Comparison of ENCODE assay signal across 24 cellular contexts in the genomic region with DNA sequence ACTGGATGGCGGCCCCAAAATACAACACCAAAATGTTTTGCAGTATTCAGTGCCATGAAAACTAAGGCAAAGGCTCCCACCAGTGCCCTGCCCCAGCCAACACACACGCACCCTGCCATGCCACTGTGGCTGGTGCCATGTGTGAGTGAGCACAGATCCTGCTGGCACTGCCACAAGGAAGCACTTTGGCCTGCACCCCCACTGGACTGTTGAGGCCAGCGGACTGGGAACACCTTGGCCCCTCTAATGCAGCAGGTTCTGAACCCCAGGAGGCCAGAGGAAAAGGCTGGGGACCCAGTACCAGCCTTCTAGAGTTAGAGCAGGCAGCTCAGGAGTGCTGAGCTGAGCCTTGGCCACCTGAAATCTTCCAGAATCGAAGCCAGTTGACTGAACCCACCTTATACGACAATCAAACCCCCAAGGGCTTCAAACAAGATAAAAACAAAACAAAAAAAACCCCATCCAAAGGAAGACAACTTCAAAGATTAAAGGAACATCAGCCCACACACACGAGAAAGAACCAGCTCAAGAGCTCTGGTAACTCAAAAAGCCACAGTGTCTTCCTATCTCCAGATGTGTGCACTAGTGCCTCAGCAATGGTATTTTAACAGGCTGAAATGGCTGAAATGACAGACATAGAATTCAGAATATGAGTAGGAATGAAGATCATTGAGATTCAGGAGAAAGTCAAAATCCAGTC. TPM values are rescaled to one million over a fixed set of nuclear protein-coding genes. Genes with fewer than 3 reads are reported as not detected.
DNase-seq lines count a peak whose midpoint lies in the region; ATAC-seq and TF ChIP-seq lines count a peak whose summit lies in the region.
"Had no signal": no experiment of that assay in that cellular context is flagged by ENCODE, and none has a peak within 500 bp of the region (broad histone marks: within the 10 kb centered on the region; RNA-seq: fewer than 3 reads in every experiment).

No MANE protein-coding gene starts in this region.

- H2AK9ac ChIP-seq in IMR-90 (replicated peaks; ENCODE audit: low read depth, low read length, poor library complexity), result no peak overlapping the region

- H3K27me3 ChIP-seq in IMR-90 (ENCODE audit: control insufficient read depth, insufficient read depth, low read length), result no peaks in the 10 kb centered on the region
- H3K27me3 ChIP-seq: adrenal gland, BLaER1, heart left ventricle had no signal

- WGBS in IMR-90 (ENCODE audit: extremely low coverage in 2 of 2, insufficient read length in 1 of 2), 2 experiments, result 80% methylated on average over 2 of the region's 6 CpGs; no CpG with 5 or more reads in 1 of the 2 experiments

- H3K9ac ChIP-seq in IMR-90 (ENCODE audit: low read depth, low read length), result no peak overlapping the region
- H3K9ac ChIP-seq: BLaER1 had no signal

- H4K8ac ChIP-seq in IMR-90 (ENCODE audit: low read depth in 2 of 2, low read length in 2 of 2), result no peak overlapping the region

- H3K4me1 Mint-ChIP-seq in activated CD4-positive, alpha-beta memory T cell treated with anti-CD3 and anti-CD28 coated beads for 36 hours (ENCODE audit: low read depth), result peaks cover 24% of the 10 kb centered on the region
- no peaks in the 10 kb centered on the region for H3K4me1 Mint-ChIP-seq in activated CD4-positive, alpha-beta memory T cell treated with anti-CD3 and anti-CD28 coated beads, Interleukin-2, amount 10 ng/mL, durations not matched to agents 7 days and 5 days
- peaks cover 16% of the 10 kb centered on the region for H3K4me1 Mint-ChIP-seq in activated naive CD8-positive, alpha-beta T cell treated with anti-CD3 and anti-CD28 coated beads, Interleukin-2, amount 10 ng/mL, durations not matched to agents 7 days and 5 days
- H3K4me1 Mint-ChIP-seq in stimulated activated effector memory CD8-positive, alpha-beta T cell treated with anti-CD3 and anti-CD28 coated beads, Interleukin-12 subunit alpha, Interleukin-12 subunit beta, amount 100 ng/mL, for 72 hours, result peaks cover 30% of the 10 kb centered on the region
- H3K4me1 Mint-ChIP-seq: GM23338 had no signal

- H3K18ac ChIP-seq in IMR-90 (ENCODE audit: low read depth, low read length), result no peak overlapping the region

- in situ Hi-C loops in IMR-90 (cut with MboI; ENCODE audit: low sequenced_read_pairs), result no loop called here

- no peak overlapping the region for H3K4me2 ChIP-seq in IMR-90 (ENCODE audit: low read depth, low read length)
- H3K4me2 ChIP-seq: BLaER1, GM23338 had no signal

- H3K56ac ChIP-seq in IMR-90 (ENCODE audit: extremely low read depth, insufficient read depth, low read length), result no peak overlapping the region

- H2BK15ac ChIP-seq in IMR-90 (ENCODE audit: low read depth, low read length), result no peak overlapping the region

- H2BK20ac ChIP-seq in IMR-90 (ENCODE audit: low read depth, low read length), result no peak overlapping the region

- H3K9me3 Mint-ChIP-seq in activated CD4-positive, alpha-beta memory T cell treated with anti-CD3 and anti-CD28 coated beads for 36 hours, result no peaks in the 10 kb centered on the region
- no peaks in the 10 kb centered on the region for H3K9me3 Mint-ChIP-seq in activated CD4-positive, alpha-beta memory T cell treated with anti-CD3 and anti-CD28 coated beads, Interleukin-2, amount 10 ng/mL, durations not matched to agents 7 days and 5 days
- H3K9me3 Mint-ChIP-seq in activated naive CD8-positive, alpha-beta T cell treated with anti-CD3 and anti-CD28 coated beads, Interleukin-2, amount 10 ng/mL, durations not matched to agents 7 days and 5 days, result peaks cover 5% of the 10 kb centered on the region
- no peaks in the 10 kb centered on the region for H3K9me3 Mint-ChIP-seq in stimulated activated effector memory CD8-positive, alpha-beta T cell treated with anti-CD3 and anti-CD28 coated beads, Interleukin-12 subunit alpha, Interleukin-12 subunit beta, amount 100 ng/mL, for 72 hours
- H3K9me3 Mint-ChIP-seq: GM23338 had no signal

- H3K27ac Mint-ChIP-seq in activated CD4-positive, alpha-beta memory T cell treated with anti-CD3 and anti-CD28 coated beads for 36 hours, result peak overlapping the region; percentile 53
- no peak overlapping the region for H3K27ac Mint-ChIP-seq in activated CD4-positive, alpha-beta memory T cell treated with anti-CD3 and anti-CD28 coated beads, Interleukin-2, amount 10 ng/mL, durations not matched to agents 7 days and 5 days
- peak overlapping the region; percentile 18 for H3K27ac Mint-ChIP-seq in activated naive CD8-positive, alpha-beta T cell treated with anti-CD3 and anti-CD28 coated beads, Interleukin-2, amount 10 ng/mL, durations not matched to agents 7 days and 5 days
- H3K27ac Mint-ChIP-seq in stimulated activated effector memory CD8-positive, alpha-beta T cell treated with anti-CD3 and anti-CD28 coated beads, Interleukin-12 subunit alpha, Interleukin-12 subunit beta, amount 100 ng/mL, for 72 hours, result peak overlapping the region; percentile 49
- H3K27ac Mint-ChIP-seq: GM23338 had no signal

- TF ChIP-seq RAD21 in IMR-90 (IDR thresholded peaks at IDR 0.05; ENCODE audit: low read length), result no peak

- H3K36me3 ChIP-seq in IMR-90 (ENCODE audit: control insufficient read depth, insufficient read depth, low read length), result peaks cover 17% of the 10 kb centered on the region
- H3K36me3 ChIP-seq: adrenal gland had no signal

- TF ChIP-seq CTCF in IMR-90 (conservative IDR thresholded peaks at IDR 0.05; ENCODE audit: low read depth, low read length), result no peak

- H3K79me1 ChIP-seq in IMR-90 (ENCODE audit: low read depth in 1 of 2, low read length in 2 of 2), result peaks cover 18 to 31% of the 10 kb centered on the region in 2 experiments

- H2BK5ac ChIP-seq in IMR-90 (ENCODE audit: low read depth, low read length, poor library complexity, severe bottlenecking), result peak overlapping the region; percentile 10

- dilution Hi-C loops in IMR-90 (cut with HindIII; ENCODE audit: low sequenced_read_pairs, unreplicated experiment), result no loop called here

- H3K27ac ChIP-seq in IMR-90 (ENCODE audit: insufficient read depth, low read length), result no peak overlapping the region
- H3K27ac ChIP-seq: adrenal gland, BLaER1, heart left ventricle, left ventricle myocardium inferior had no signal

- H3K9me3 ChIP-seq in IMR-90 (ENCODE audit: control insufficient read depth, insufficient read depth, low read length), result no peaks in the 10 kb centered on the region
- H3K9me3 ChIP-seq: adrenal gland, BLaER1, mucosa of descending colon had no signal

- intact Hi-C loops in activated CD4-positive, alpha-beta memory T cell treated with anti-CD3 and anti-CD28 coated beads for 36 hours (cut with micrococcal nuclease), result no loop called here
- intact Hi-C loops in IMR-90 (cut with micrococcal nuclease), result no loop called here

- H3K9me1 ChIP-seq in IMR-90 (ENCODE audit: insufficient read depth, low read length), result 0 out of 2 replicates have a peak, but pooled peaks cover 6% of the 10 kb centered on the region

- no peak overlapping the region for H3K23ac ChIP-seq in IMR-90 (ENCODE audit: low read depth, low read length)

- peaks cover 29% of the 10 kb centered on the region for H3K36me3 Mint-ChIP-seq in activated CD4-positive, alpha-beta memory T cell treated with anti-CD3 and anti-CD28 coated beads for 36 hours
- peaks cover 49% of the 10 kb centered on the region for H3K36me3 Mint-ChIP-seq in activated CD4-positive, alpha-beta memory T cell treated with anti-CD3 and anti-CD28 coated beads, Interleukin-2, amount 10 ng/mL, durations not matched to agents 7 days and 5 days (ENCODE audit: low read depth)
- H3K36me3 Mint-ChIP-seq in activated naive CD8-positive, alpha-beta T cell treated with anti-CD3 and anti-CD28 coated beads, Interleukin-2, amount 10 ng/mL, durations not matched to agents 7 days and 5 days, result peaks cover 41% of the 10 kb centered on the region
- peaks cover 59% of the 10 kb centered on the region for H3K36me3 Mint-ChIP-seq in stimulated activated effector memory CD8-positive, alpha-beta T cell treated with anti-CD3 and anti-CD28 coated beads, Interleukin-12 subunit alpha, Interleukin-12 subunit beta, amount 100 ng/mL, for 72 hours

- H3K27me3 Mint-ChIP-seq in activated CD4-positive, alpha-beta memory T cell treated with anti-CD3 and anti-CD28 coated beads for 36 hours, result no peaks in the 10 kb centered on the region
- H3K27me3 Mint-ChIP-seq in activated CD4-positive, alpha-beta memory T cell treated with anti-CD3 and anti-CD28 coated beads, Interleukin-2, amount 10 ng/mL, durations not matched to agents 7 days and 5 days, result no peaks in the 10 kb centered on the region
- no peaks in the 10 kb centered on the region for H3K27me3 Mint-ChIP-seq in activated naive CD8-positive, alpha-beta T cell treated with anti-CD3 and anti-CD28 coated beads, Interleukin-2, amount 10 ng/mL, durations not matched to agents 7 days and 5 days

- H3K4ac ChIP-seq in IMR-90 (ENCODE audit: low read depth, low read length), result no peak overlapping the region

- H4K5ac ChIP-seq in IMR-90 (ENCODE audit: low read depth, low read length), result no peak overlapping the region

- no peak overlapping the region for H2AFZ ChIP-seq in IMR-90 (replicated peaks; ENCODE audit: low read length, poor library complexity)
- H2AFZ ChIP-seq: GM23338 had no signal

- H3K14ac ChIP-seq in IMR-90 (replicated peaks; ENCODE audit: low read depth, low read length), result no peak overlapping the region

- no peak overlapping the region for H2BK120ac ChIP-seq in IMR-90 (ENCODE audit: low read depth, low read length)

- no peak overlapping the region for H3K4me3 Mint-ChIP-seq in activated CD4-positive, alpha-beta memory T cell treated with anti-CD3 and anti-CD28 coated beads for 36 hours
- H3K4me3 Mint-ChIP-seq in activated CD4-positive, alpha-beta memory T cell treated with anti-CD3 and anti-CD28 coated beads, Interleukin-2, amount 10 ng/mL, durations not matched to agents 7 days and 5 days, result no peak overlapping the region
- no peak overlapping the region for H3K4me3 Mint-ChIP-seq in activated naive CD8-positive, alpha-beta T cell treated with anti-CD3 and anti-CD28 coated beads, Interleukin-2, amount 10 ng/mL, durations not matched to agents 7 days and 5 days
- H3K4me3 Mint-ChIP-seq in stimulated activated effector memory CD8-positive, alpha-beta T cell treated with anti-CD3 and anti-CD28 coated beads, Interleukin-12 subunit alpha, Interleukin-12 subunit beta, amount 100 ng/mL, for 72 hours, result no peak overlapping the region
- H3K4me3 Mint-ChIP-seq: GM23338 had no signal

- no peak overlapping the region for H2AK5ac ChIP-seq in IMR-90 (ENCODE audit: low read depth, low read length)

- peaks cover under 1% of the 10 kb centered on the region; the same call in 1 of the 2 replicates for H3K4me1 ChIP-seq in IMR-90 (ENCODE audit: control insufficient read depth, insufficient read depth, low read length)
- H3K4me1 ChIP-seq: adrenal gland, BLaER1, heart left ventricle, left ventricle myocardium inferior had no signal

- H4K20me1 ChIP-seq in IMR-90 (ENCODE audit: insufficient read depth, low read length), result no peaks in the 10 kb centered on the region
- H4K20me1 ChIP-seq: BLaER1 had no signal

- no TSS peak for BruUV-seq in IMR-90 (replicated peaks; lab: Mats Ljungman, UMichigan)

- no peak overlapping the region for H4K91ac ChIP-seq in IMR-90 (ENCODE audit: insufficient read depth, low read depth, low read length)

- POLR2A ChIA-PET in activated CD4-positive, alpha-beta memory T cell treated with anti-CD3 and anti-CD28 coated beads for 36 hours (lab: Charles Lee), result no interaction called here
- POLR2A ChIA-PET in activated CD4-positive, alpha-beta memory T cell treated with anti-CD3 and anti-CD28 coated beads, Interleukin-2, amount 10 ng/mL, durations not matched to agents 7 days and 5 days (lab: Charles Lee), result no interaction called here
- POLR2A ChIA-PET in IMR-90 (lab: Charles Lee; ENCODE audit: unreplicated experiment), result no interaction called here
- POLR2A ChIA-PET in activated naive CD8-positive, alpha-beta T cell treated with anti-CD3 and anti-CD28 coated beads, Interleukin-2, amount 10 ng/mL, durations not matched to agents 7 days and 5 days (lab: Charles Lee), result interaction anchor here (1.3 kb wide), 1 partner anchor 11 kb away, joined by 3 read pairs; no protein-coding TSS in a partner anchor

- no peak for ATAC-seq in IMR-90 (ENCODE audit: low read depth)
- peak; percentile 45 for ATAC-seq in activated naive CD8-positive, alpha-beta T cell treated with anti-CD3 and anti-CD28 coated beads, Interleukin-2, amount 10 ng/mL, durations not matched to agents 7 days and 5 days (ENCODE audit: low read depth)
- ATAC-seq in stimulated activated effector memory CD8-positive, alpha-beta T cell treated with anti-CD3 and anti-CD28 coated beads, Interleukin-12 subunit alpha, Interleukin-12 subunit beta, amount 100 ng/mL, for 72 hours, result no peak
- ATAC-seq: GM23338, heart left ventricle, mucosa of descending colon, Right ventricle myocardium inferior had no signal

- no peak for TF ChIP-seq POLR2A in IMR-90 (IDR thresholded peaks at IDR 0.05; ENCODE audit: low read depth, low read length)

- no peak for DNase-seq in activated CD4-positive, alpha-beta memory T cell treated with anti-CD3 and anti-CD28 coated beads for 36 hours
- DNase-seq in activated CD4-positive, alpha-beta memory T cell treated with anti-CD3 and anti-CD28 coated beads, Interleukin-2, amount 10 ng/mL, durations not matched to agents 7 days and 5 days, result no peak
- DNase-seq in IMR-90 (no peak), NCI-H146 treated with DMSO at 0.1 percent for 48 hours (lab: John Stamatoyannopoulos, UW; ENCODE audit: unreplicated experiment) (no peak), NCI-H1092 treated with DMSO at 0.1 percent for 48 hours (lab: John Stamatoyannopoulos, UW) (no peak)
- DNase-seq in activated naive CD8-positive, alpha-beta T cell treated with anti-CD3 and anti-CD28 coated beads, Interleukin-2, amount 10 ng/mL, durations not matched to agents 7 days and 5 days, result no peak
- DNase-seq in stimulated activated effector memory CD8-positive, alpha-beta T cell treated with anti-CD3 and anti-CD28 coated beads, Interleukin-12 subunit alpha, Interleukin-12 subunit beta, amount 100 ng/mL, for 72 hours (ENCODE audit: low spot score in 2 of 2), result no peak
- no peak for DNase-seq in activated CD8-positive, alpha-beta memory T cell treated with anti-CD3 and anti-CD28 coated beads for 24 hours
- DNase-seq: activated CD4-positive, alpha-beta T cell treated with anti-CD3 and anti-CD28 coated beads for 1 hour; activated CD8-positive, alpha-beta memory T cell treated with anti-CD3 and anti-CD28 coated beads, Interleukin-2, amount 50 U/mL, for 48 hours; adrenal gland; GDM1; heart left ventricle; KG1; left ventricle myocardium inferior; mucosa of descending colon; MV-4-11; NCI-H187 treated with DMSO at 0.1 percent for 48 hours; NCI-H2227 treated with DMSO at 0.1 percent for 48 hours; NCI-H748 treated with DMSO at 0.1 percent for 48 hours; small intestine had no signal

- H3K4me3 ChIP-seq in IMR-90 (ENCODE audit: insufficient read depth, low read depth, low read length), result no peak overlapping the region
- H3K4me3 ChIP-seq: adrenal gland, BLaER1, GM23338, heart left ventricle, left ventricle myocardium inferior, mucosa of descending colon had no signal

- CTCF ChIA-PET in activated CD4-positive, alpha-beta memory T cell treated with anti-CD3 and anti-CD28 coated beads for 36 hours (lab: Charles Lee), result interaction anchor here (0.7 to 1.0 kb wide), 2 partner anchors 49 to 68 kb away, joined by 3 to 4 read pairs; no protein-coding TSS in a partner anchor
- CTCF ChIA-PET in activated CD4-positive, alpha-beta memory T cell treated with anti-CD3 and anti-CD28 coated beads, Interleukin-2, amount 10 ng/mL, durations not matched to agents 7 days and 5 days (lab: Charles Lee), result no interaction called here
- CTCF ChIA-PET in IMR-90 (lab: Yijun Ruan, JAX), result no interaction called here

RNA-seq across cellular contexts. Expression of a gene that starts 21.5 kb away (rescaled TPM):
- 10 to 100 TPM; 39.9 to 45.0 TPM for total RNA-seq in activated CD4-positive, alpha-beta memory T cell treated with anti-CD3 and anti-CD28 coated beads for 36 hours
- total RNA-seq in activated CD4-positive, alpha-beta memory T cell treated with anti-CD3 and anti-CD28 coated beads, Interleukin-2, amount 10 ng/mL, durations not matched to agents 7 days and 5 days, result 100 to 1,000 TPM; 102 to 104 TPM
- 134 and 172 TPM in 2 replicates for total RNA-seq in IMR-90 (2012; rRNA removed)
- 340 and 376 TPM in 2 replicates for polyA plus RNA-seq in IMR-90 (2012; rRNA removed)
- 386 and 499 TPM in 2 replicates for polyA plus RNA-seq in IMR-90 (2012; cell fraction: cytosol; rRNA removed)
- 355 and 449 TPM in 2 replicates for polyA plus RNA-seq in IMR-90 (2012; cell fraction: nucleus; rRNA removed; ENCODE audit: low replicate concordance)
- total RNA-seq in activated naive CD8-positive, alpha-beta T cell treated with anti-CD3 and anti-CD28 coated beads, Interleukin-2, amount 10 ng/mL, durations not matched to agents 7 days and 5 days, result 100 to 1,000 TPM; 120 to 126 TPM
